In the genomic region with DNA sequence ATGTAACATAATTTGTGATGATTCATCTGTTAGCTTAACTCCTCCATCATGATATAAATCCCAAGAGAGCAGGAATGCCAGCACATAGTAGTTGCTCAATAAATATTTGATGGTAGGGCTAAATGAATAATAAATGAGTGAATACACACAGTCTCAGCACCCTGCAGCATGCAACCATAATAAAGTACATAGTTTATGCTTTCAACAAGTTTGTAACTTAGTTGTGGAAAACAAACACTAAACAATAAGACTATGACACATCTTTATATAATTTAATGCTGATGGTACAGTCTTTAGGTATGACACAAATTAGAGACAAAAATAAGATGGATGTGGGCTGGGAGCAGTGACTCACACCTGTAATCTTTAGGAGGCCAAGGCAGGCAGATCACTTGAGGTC, we compare ENCODE assay signal across 13 cellular contexts. TPM values are rescaled to one million over a fixed set of nuclear protein-coding genes. Genes with fewer than 3 reads are reported as not detected.
A peak's percentile ranks its signal among the peaks of the same experiment; 100 is the strongest.
DNase-seq lines count a peak whose midpoint lies in the region; ATAC-seq and TF ChIP-seq lines count a peak whose summit lies in the region.
"Had no signal": no experiment of that assay in that cellular context is flagged by ENCODE, and none has a peak within 500 bp of the region (broad histone marks: within the 10 kb centered on the region; RNA-seq: fewer than 3 reads in every experiment).

No MANE protein-coding gene starts in this region.

- no peak for ATAC-seq in activated CD8-positive, alpha-beta memory T cell treated with anti-CD3 and anti-CD28 coated beads, Interleukin-2, amount 10 ng/mL, durations not matched to agents 7 days and 5 days
- ATAC-seq in HG03432 (IDR thresholded peaks at IDR 0.05; ENCODE audit: unreplicated experiment) (no peak), GM21576 (IDR thresholded peaks at IDR 0.05; ENCODE audit: unreplicated experiment) (no peak)
- ATAC-seq: stimulated activated memory B cell treated with anti-CD40 and anti-IgM and Interleukin-4, amounts not matched to agents 10 μg/mL and 1 μg/mL and 100 μg/mL, for 72 hours had no signal

- H3K4me3 ChIP-seq in fibroblast of pulmonary artery (replicated peaks; ENCODE audit: low read depth, low read length), result no peak overlapping the region

- TF ChIP-seq CTCF in fibroblast of pulmonary artery (IDR thresholded peaks at IDR 0.05; ENCODE audit: low read length, missing control alignments), result no peak

- no peak overlapping the region for H3K27ac Mint-ChIP-seq in activated CD8-positive, alpha-beta memory T cell treated with anti-CD3 and anti-CD28 coated beads, Interleukin-2, amount 10 ng/mL, durations not matched to agents 7 days and 5 days

- CTCF ChIA-PET in activated CD8-positive, alpha-beta memory T cell treated with anti-CD3 and anti-CD28 coated beads, Interleukin-2, amount 10 ng/mL, durations not matched to agents 7 days and 5 days (lab: Charles Lee), result interaction anchor here (1.5 kb wide), 1 partner anchor 128 kb away, joined by 5 read pairs; no protein-coding TSS in a partner anchor

- H3K4me1 Mint-ChIP-seq in activated CD8-positive, alpha-beta memory T cell treated with anti-CD3 and anti-CD28 coated beads, Interleukin-2, amount 10 ng/mL, durations not matched to agents 7 days and 5 days, result peaks cover 43% of the 10 kb centered on the region

- H3K27me3 Mint-ChIP-seq in activated CD8-positive, alpha-beta memory T cell treated with anti-CD3 and anti-CD28 coated beads, Interleukin-2, amount 10 ng/mL, durations not matched to agents 7 days and 5 days, result no peaks in the 10 kb centered on the region
- H3K27me3 Mint-ChIP-seq: CD8-positive, alpha-beta memory T cell; stimulated activated memory B cell treated with anti-CD40 and anti-IgM and Interleukin-4, amounts not matched to agents 10 μg/mL and 1 μg/mL and 100 μg/mL, for 72 hours had no signal

- peak; percentile 31 for DNase-seq in AG08395 (ENCODE audit: low spot score)
- peak; percentile 65 for DNase-seq in GM04504 (ENCODE audit: low read depth)
- peak; percentile 16 for DNase-seq in T1000 (lab: John Stamatoyannopoulos, UW)
- peak; percentile 64 for DNase-seq in fibroblast of pulmonary artery (ENCODE audit: low read depth)
- no peak for DNase-seq in RPMI8226
- no peak for DNase-seq in activated CD8-positive, alpha-beta memory T cell treated with anti-CD3 and anti-CD28 coated beads, Interleukin-2, amount 10 ng/mL, durations not matched to agents 7 days and 5 days
- DNase-seq: aorta; CD8-positive, alpha-beta memory T cell; NCI-H1436 treated with DMSO at 0.1 percent for 48 hours; stimulated activated CD4-positive, alpha-beta T cell treated with anti-CD3 and anti-CD28 coated beads, Interleukin-1b, Interleukin-23, amount 100 ng/mL, for 48 hours had no signal

- H3K36me3 Mint-ChIP-seq in activated CD8-positive, alpha-beta memory T cell treated with anti-CD3 and anti-CD28 coated beads, Interleukin-2, amount 10 ng/mL, durations not matched to agents 7 days and 5 days, result peaks cover 5% of the 10 kb centered on the region

- no peaks in the 10 kb centered on the region for H3K9me3 Mint-ChIP-seq in activated CD8-positive, alpha-beta memory T cell treated with anti-CD3 and anti-CD28 coated beads, Interleukin-2, amount 10 ng/mL, durations not matched to agents 7 days and 5 days (ENCODE audit: low read depth)
- H3K9me3 Mint-ChIP-seq: CD8-positive, alpha-beta memory T cell; stimulated activated memory B cell treated with anti-CD40 and anti-IgM and Interleukin-4, amounts not matched to agents 10 μg/mL and 1 μg/mL and 100 μg/mL, for 72 hours had no signal

- no peak overlapping the region for H3K4me3 Mint-ChIP-seq in activated CD8-positive, alpha-beta memory T cell treated with anti-CD3 and anti-CD28 coated beads, Interleukin-2, amount 10 ng/mL, durations not matched to agents 7 days and 5 days
- H3K4me3 Mint-ChIP-seq: stimulated activated memory B cell treated with anti-CD40 and anti-IgM and Interleukin-4, amounts not matched to agents 10 μg/mL and 1 μg/mL and 100 μg/mL, for 72 hours had no signal

RNA-seq across cellular contexts. Expression of a gene that starts 3.8 kb away (rescaled TPM):
- 10 to 100 TPM in 1 of 2 experiments, 1 to 10 TPM in 1; 8.6 to 11.2 TPM for total RNA-seq in activated CD8-positive, alpha-beta memory T cell treated with anti-CD3 and anti-CD28 coated beads, Interleukin-2, amount 10 ng/mL, durations not matched to agents 7 days and 5 days

RNA-seq across cellular contexts. Expression of a gene that starts 29.3 kb away (rescaled TPM):
- total RNA-seq in activated CD8-positive, alpha-beta memory T cell treated with anti-CD3 and anti-CD28 coated beads, Interleukin-2, amount 10 ng/mL, durations not matched to agents 7 days and 5 days, result under 1 TPM in 1 of 2 experiments, not detected in 1; 0.16 TPM
- total RNA-seq: CD8-positive, alpha-beta memory T cell had no signal

Comparison
In these comparisons a context has a peak if more than half of its experiments do, and no peak if none do; other contexts are left out.
1. DNase-seq: peak in AG08395 (single experiment), GM04504 (single experiment), T1000 (single experiment) and fibroblast of pulmonary artery (single experiment); none in RPMI8226 (single experiment) and activated CD8-positive, alpha-beta memory T cell treated with anti-CD3 and anti-CD28 coated beads, Interleukin-2, amount 10 ng/mL, durations not matched to agents 7 days and 5 days (single experiment).